Comparison of ENCODE assay signal across 10 cellular contexts in genomic region chr17:81888988-81889595, GRCh38. TPM values are rescaled to one million over a fixed set of nuclear protein-coding genes. Genes with fewer than 3 reads are reported as not detected.
DNase-seq lines count a peak whose midpoint lies in the region; ATAC-seq, FAIRE-seq and TF ChIP-seq lines count a peak whose summit lies in the region.
"Had no signal": no experiment of that assay in that cellular context is flagged by ENCODE, and none has a peak within 500 bp of the region (broad histone marks: within the 10 kb centered on the region; RNA-seq: fewer than 3 reads in every experiment).

No MANE protein-coding gene starts in this region.

- peaks cover 36% of the 10 kb centered on the region for H3K4me1 Mint-ChIP-seq in activated CD4-positive, alpha-beta T cell treated with anti-CD3 and anti-CD28 coated beads, Interleukin-2, amount 10 ng/mL, durations not matched to agents 7 days and 5 days

- H3K36me3 ChIP-seq in KMS-11 (ENCODE audit: insufficient read depth): peaks cover 39% of the 10 kb centered on the region; the same call in 1 of the 2 replicates
- peaks cover 24 to 29% of the 10 kb centered on the region in 2 experiments; a peak in 3 of 4 replicates for H3K36me3 ChIP-seq in GM12878 (ENCODE audit: control insufficient read depth in 2 of 2, insufficient read depth in 2 of 2, low read length in 1 of 2)
- peaks cover 58 to 62% of the 10 kb centered on the region in 2 experiments for H3K36me3 ChIP-seq in trophoblast cell (ENCODE audit: control insufficient read depth in 1 of 2, insufficient read depth in 2 of 2, low read length in 2 of 2)

- no peak overlapping the region for H3K9ac ChIP-seq in KMS-11
- no peak overlapping the region for H3K9ac ChIP-seq in GM12878 (ENCODE audit: control insufficient read depth, insufficient read depth, low read length)
- no peak overlapping the region for H3K9ac ChIP-seq in trophoblast cell (ENCODE audit: low read length)

- DNase-seq in activated CD4-positive, alpha-beta T cell treated with anti-CD3 and anti-CD28 coated beads, Interleukin-2, amount 10 ng/mL, durations not matched to agents 7 days and 5 days: no peak
- DNase-seq in activated CD4-positive, alpha-beta T cell treated with anti-CD3 and anti-CD28 coated beads for 48 hours: no peak
- DNase-seq in GM12878 (ENCODE audit: low read depth, low spot score): no peak
- no peak for DNase-seq in trophoblast cell
- DNase-seq in NOMO-1 (lab: John Stamatoyannopoulos, UW; ENCODE audit: unreplicated experiment in 2 of 2): no peak
- no peak for DNase-seq in NCI-H345 treated with DMSO at 0.1 percent for 48 hours (lab: John Stamatoyannopoulos, UW; ENCODE audit: unreplicated experiment)
- DNase-seq: NCI-H2171 had no signal

- peaks cover 10% of the 10 kb centered on the region for H3K79me1 ChIP-seq in trophoblast cell (ENCODE audit: low read length)

- no peak for ATAC-seq in GM12878
- no peak for ATAC-seq in GM21390 (IDR thresholded peaks at IDR 0.05; ENCODE audit: unreplicated experiment)

- TF ChIP-seq RAD21 in GM12878 (IDR thresholded peaks at IDR 0.05; ENCODE audit: insufficient read depth, low read depth, low read length): no peak

- POLR2A ChIA-PET in activated CD4-positive, alpha-beta T cell treated with anti-CD3 and anti-CD28 coated beads, Interleukin-2, amount 10 ng/mL, durations not matched to agents 7 days and 5 days (lab: Charles Lee): no interaction called here
- POLR2A ChIA-PET in GM12878 (lab: Charles Lee): interaction anchor here (0.9 kb wide), 1 partner anchor 10 kb away, joined by 3 read pairs; no protein-coding TSS in a partner anchor

- SMC1A ChIA-PET in GM12878 (lab: Charles Lee; ENCODE audit: uncharacterized antibody, unreplicated experiment): no interaction called here

- H3K27me3 Mint-ChIP-seq in activated CD4-positive, alpha-beta T cell treated with anti-CD3 and anti-CD28 coated beads, Interleukin-2, amount 10 ng/mL, durations not matched to agents 7 days and 5 days: no peaks in the 10 kb centered on the region

- no peak for FAIRE-seq in GM12878 (lab: Jason Lieb, UNC)
- FAIRE-seq: urothelium cell line had no signal

- no peak overlapping the region for H4K12ac ChIP-seq in trophoblast cell (ENCODE audit: low read depth, low read length)

- no peak overlapping the region for H3K18ac ChIP-seq in trophoblast cell (ENCODE audit: low read length)

- H3K4me3 Mint-ChIP-seq in activated CD4-positive, alpha-beta T cell treated with anti-CD3 and anti-CD28 coated beads, Interleukin-2, amount 10 ng/mL, durations not matched to agents 7 days and 5 days: peak overlapping the region; percentile 58

- no peak overlapping the region for H3K14ac ChIP-seq in trophoblast cell (ENCODE audit: low read length)

- no peak overlapping the region for H4K8ac ChIP-seq in trophoblast cell (ENCODE audit: low read depth, low read length)

- no TSS peak for BruUV-seq in GM12878 (replicated peaks; lab: Mats Ljungman, UMichigan)

- in situ Hi-C loops in GM12878 (cut with MboI): no loop called here

- peak overlapping the region; percentile 58 for H3K27ac Mint-ChIP-seq in activated CD4-positive, alpha-beta T cell treated with anti-CD3 and anti-CD28 coated beads, Interleukin-2, amount 10 ng/mL, durations not matched to agents 7 days and 5 days

- no peaks in the 10 kb centered on the region for H3K9me3 Mint-ChIP-seq in activated CD4-positive, alpha-beta T cell treated with anti-CD3 and anti-CD28 coated beads, Interleukin-2, amount 10 ng/mL, durations not matched to agents 7 days and 5 days

- TF ChIP-seq POLR2A in GM12878 (IDR thresholded peaks at IDR 0.05; ENCODE audit: low read depth, low read length): 0 out of 2 replicates have a peak, but pooled peaks have one; percentile 17

- no peak overlapping the region for H3K23ac ChIP-seq in trophoblast cell (ENCODE audit: low read length)

- no peak overlapping the region for H2AK5ac ChIP-seq in trophoblast cell (ENCODE audit: low read length)

- H3K27ac ChIP-seq in KMS-11: no peak overlapping the region
- H3K27ac ChIP-seq in GM12878 (ENCODE audit: control insufficient read depth, insufficient read depth): no peak overlapping the region
- no peak overlapping the region for H3K27ac ChIP-seq in trophoblast cell (ENCODE audit: low read depth, low read length)

- WGBS in GM12878 (ENCODE audit: insufficient coverage, insufficient replicate concordance, low lambda C conversion rate, missing lambda C conversion rate): 98% methylated on average over 16 of the region's 16 CpGs
- WGBS in trophoblast cell (ENCODE audit: extremely low coverage, insufficient coverage, insufficient read length): no CpG with 5 or more reads among the region's 16 CpGs

- H3K4me1 ChIP-seq in KMS-11 (ENCODE audit: low read depth, poor library complexity, severe bottlenecking): peaks cover 22% of the 10 kb centered on the region
- H3K4me1 ChIP-seq in GM12878 (ENCODE audit: control insufficient read depth, insufficient read depth, low read length): peaks cover 26% of the 10 kb centered on the region
- H3K4me1 ChIP-seq in trophoblast cell (ENCODE audit: control insufficient read depth in 1 of 2, insufficient read depth in 2 of 2, low read length in 2 of 2): peaks cover 4 to 5% of the 10 kb centered on the region in 2 experiments

- H2AFZ ChIP-seq in KMS-11 (ENCODE audit: low read depth) (no peak overlapping the region), GM12878 (ENCODE audit: control insufficient read depth, low read depth, low read length) (no peak overlapping the region), trophoblast cell (ENCODE audit: insufficient read depth, low read length, poor library complexity) (no peak overlapping the region)

- RAD21 ChIA-PET in GM12878 (lab: Charles Lee; ENCODE audit: unreplicated experiment): no interaction called here

- no peak for TF ChIP-seq CTCF in KMS-11 (conservative IDR thresholded peaks at IDR 0.05; ENCODE audit: low read depth, low read length)
- TF ChIP-seq CTCF in GM12878 (IDR thresholded peaks at IDR 0.05 in 2 of 3, conservative IDR thresholded peaks at IDR 0.05 in 1 of 3; ENCODE audit: control insufficient read depth in 2 of 3, extremely low read depth in 1 of 3, insufficient read depth in 1 of 3, low read depth in 3 of 3, low read length in 3 of 3): no peak

- H3K9me3 ChIP-seq in GM12878 (replicated peaks; ENCODE audit: control insufficient read depth, insufficient read depth, low read length) (no peaks in the 10 kb centered on the region), trophoblast cell (ENCODE audit: insufficient read depth, low read depth, low read length) (peaks cover 4% of the 10 kb centered on the region)

- no peak overlapping the region for H3K4me3 ChIP-seq in KMS-11 (IDR thresholded peaks at IDR 0.05; ENCODE audit: insufficient read depth, low read depth, low read length)
- 0 out of 2 replicates have a peak overlapping the region, but pooled peaks have one; percentile 91 for H3K4me3 ChIP-seq in GM12878
- no peak overlapping the region for H3K4me3 ChIP-seq in trophoblast cell (ENCODE audit: low read depth, low read length)

- peaks cover 60% of the 10 kb centered on the region for H3K79me2 ChIP-seq in KMS-11 (ENCODE audit: insufficient read depth, low read depth)
- H3K79me2 ChIP-seq in GM12878 (ENCODE audit: control insufficient read depth, insufficient read depth, low read length): peaks cover 49% of the 10 kb centered on the region
- peaks cover 19% of the 10 kb centered on the region for H3K79me2 ChIP-seq in trophoblast cell (ENCODE audit: control insufficient read depth, insufficient read depth, low read length, poor library complexity)

- no peak for TF ChIP-seq EP300 in GM12878 (IDR thresholded peaks at IDR 0.05; ENCODE audit: borderline replicate concordance in 1 of 2, control insufficient read depth in 1 of 2, low read depth in 2 of 2, low read length in 2 of 2)

- no peaks in the 10 kb centered on the region; the same call in 1 of the 2 replicates for H4K20me1 ChIP-seq in KMS-11 (ENCODE audit: insufficient read depth)
- H4K20me1 ChIP-seq in GM12878 (ENCODE audit: control insufficient read depth, insufficient read depth): 0 out of 2 replicates have a peak, but pooled peaks cover 3% of the 10 kb centered on the region

- no peak overlapping the region for H2BK5ac ChIP-seq in trophoblast cell (ENCODE audit: low read depth, low read length, poor library complexity)

- H3K27me3 ChIP-seq in KMS-11 (ENCODE audit: insufficient read depth, low read depth): no peaks in the 10 kb centered on the region
- no peaks in the 10 kb centered on the region for H3K27me3 ChIP-seq in GM12878 (replicated peaks in 1 of 2; ENCODE audit: control insufficient read depth in 2 of 2, insufficient read depth in 2 of 2, low read length in 1 of 2)
- no peaks in the 10 kb centered on the region for H3K27me3 ChIP-seq in trophoblast cell (ENCODE audit: insufficient read depth, low read length)

- no peak overlapping the region for H4K91ac ChIP-seq in trophoblast cell (ENCODE audit: low read depth, low read length)

- H2BK12ac ChIP-seq in trophoblast cell (ENCODE audit: low read length): no peak overlapping the region

- H3K4ac ChIP-seq in trophoblast cell (ENCODE audit: low read depth, low read length): peak overlapping the region; percentile 6

- CTCF ChIA-PET in activated CD4-positive, alpha-beta T cell treated with anti-CD3 and anti-CD28 coated beads, Interleukin-2, amount 10 ng/mL, durations not matched to agents 7 days and 5 days (lab: Charles Lee): interaction anchor here (1.1 kb wide), 1 partner anchor 19 kb away, joined by 3 read pairs; no protein-coding TSS in a partner anchor
- CTCF ChIA-PET in GM12878 (lab: Yijun Ruan, JAX): no interaction called here

- no peak overlapping the region for H2BK120ac ChIP-seq in trophoblast cell (ENCODE audit: insufficient read depth, low read length, poor library complexity)

- H3K4me2 ChIP-seq in KMS-11 (peak overlapping the region; percentile 99; the same call in 1 of the 2 replicates), GM12878 (ENCODE audit: control insufficient read depth, insufficient read depth) (peak overlapping the region; percentile 97), trophoblast cell (ENCODE audit: low read length) (no peak overlapping the region)

- intact Hi-C loops in GM12878 (cut with micrococcal nuclease; ENCODE audit: unreplicated experiment): no loop called here

- H3K36me3 Mint-ChIP-seq in activated CD4-positive, alpha-beta T cell treated with anti-CD3 and anti-CD28 coated beads, Interleukin-2, amount 10 ng/mL, durations not matched to agents 7 days and 5 days (ENCODE audit: low read depth): peaks cover 60% of the 10 kb centered on the region

RNA-seq across cellular contexts. Expression of gene ALYREF, which starts 2.3 kb away (rescaled TPM):
- total RNA-seq in activated CD4-positive, alpha-beta T cell treated with anti-CD3 and anti-CD28 coated beads, Interleukin-2, amount 10 ng/mL, durations not matched to agents 7 days and 5 days: 100 to 1,000 TPM; 197 to 221 TPM
- 21.8 and 38.6 TPM in 2 replicates for total RNA-seq in GM12878 (2013; cell fraction: nucleolus; rRNA removed)
- total RNA-seq in GM12878 (2014; rRNA removed): 253 and 263 TPM in 2 replicates
- total RNA-seq in GM12878 (2014; rRNA removed; fragmentation: Illumina TruSeq; extraction: Trizol): 140 and 158 TPM in 2 replicates
- total RNA-seq in GM12878 (2021): 238 and 240 TPM in 2 replicates
- 58.1 TPM for polyA plus RNA-seq in GM12878 (2011; ENCODE audit: low read depth)
- 61.5 and 103 TPM in 2 replicates for polyA plus RNA-seq in GM12878 (2011; rRNA removed)
- 120 and 169 TPM in 2 replicates for polyA plus RNA-seq in GM12878 (2011; cell fraction: cytosol; rRNA removed)
- polyA plus RNA-seq in GM12878 (2011; cell fraction: nucleus; rRNA removed): 85.8 and 146 TPM in 2 replicates
- 79.2 and 87.4 TPM in 2 replicates for polyA plus RNA-seq in GM12878 (2012)
- 29.4 and 105 TPM in 2 replicates for polyA plus RNA-seq in GM12878 (2014; fragmentation: Illumina TruSeq; extraction: Trizol)
- 10 to 100 TPM in 1 of 2 experiments, 1 to 10 TPM in 1; 2.4 to 11.4 TPM for polyA plus RNA-seq in GM12878 (2014; fragmentation: Nextera tagmentation; extraction: Ambion mirVana)
- polyA plus RNA-seq in GM12878 (2014; rRNA removed): 208 and 229 TPM in 2 replicates
- 10 to 100 TPM in 1 of 2 experiments, 1 to 10 TPM in 1; 9.8 to 17.7 TPM for polyA plus RNA-seq in GM12878 (2016; fragmentation: Nextera tagmentation; extraction: Ambion mirVana)
- 100 and 120 TPM in 2 replicates for polyA minus RNA-seq in GM12878 (2011; rRNA and poly(A)+ RNA removed)
- 57.5 and 67.0 TPM in 2 replicates for polyA minus RNA-seq in GM12878 (2011; cell fraction: cytosol; rRNA and poly(A)+ RNA removed)
- polyA minus RNA-seq in GM12878 (2011; cell fraction: nucleus; rRNA and poly(A)+ RNA removed): 28.9 and 51.9 TPM in 2 replicates
- 110 and 112 TPM in 2 replicates for polyA plus RNA-seq in trophoblast cell (2013)

RNA-seq across cellular contexts. Expression of gene ANAPC11, which starts 2.4 kb away (rescaled TPM):
- total RNA-seq in activated CD4-positive, alpha-beta T cell treated with anti-CD3 and anti-CD28 coated beads, Interleukin-2, amount 10 ng/mL, durations not matched to agents 7 days and 5 days: 10 to 100 TPM; 83.2 to 96.8 TPM
- 22.9 and 24.4 TPM in 2 replicates for total RNA-seq in GM12878 (2013; cell fraction: nucleolus; rRNA removed)
- total RNA-seq in GM12878 (2014; rRNA removed) (141 and 152 TPM in 2 replicates), GM12878 (2014; rRNA removed; fragmentation: Illumina TruSeq; extraction: Trizol) (49.3 and 59.3 TPM in 2 replicates), GM12878 (2021) (137 and 147 TPM in 2 replicates)
- polyA plus RNA-seq in GM12878 (2011; ENCODE audit: low read depth): 99.4 TPM
- polyA plus RNA-seq in GM12878 (2011; rRNA removed) (119 and 207 TPM in 2 replicates), GM12878 (2014; fragmentation: Illumina TruSeq; extraction: Trizol) (5.6 and 28.5 TPM in 2 replicates), GM12878 (2014; fragmentation: Nextera tagmentation; extraction: Ambion mirVana) (100 to 1,000 TPM; 127 to 173 TPM), GM12878 (2014; rRNA removed) (210 and 211 TPM in 2 replicates), GM12878 (2016; fragmentation: Nextera tagmentation; extraction: Ambion mirVana) (100 to 1,000 TPM; 394 to 395 TPM)
- 481 and 566 TPM in 2 replicates for polyA plus RNA-seq in GM12878 (2011; cell fraction: cytosol; rRNA removed)
- 269 and 316 TPM in 2 replicates for polyA plus RNA-seq in GM12878 (2011; cell fraction: nucleus; rRNA removed)
- 164 and 182 TPM in 2 replicates for polyA plus RNA-seq in GM12878 (2012)
- polyA minus RNA-seq in GM12878 (2011; rRNA and poly(A)+ RNA removed): 62.8 and 104 TPM in 2 replicates
- polyA minus RNA-seq in GM12878 (2011; cell fraction: cytosol; rRNA and poly(A)+ RNA removed): 33.7 and 40.1 TPM in 2 replicates
- 18.4 and 24.2 TPM in 2 replicates for polyA minus RNA-seq in GM12878 (2011; cell fraction: nucleus; rRNA and poly(A)+ RNA removed)
- polyA plus RNA-seq in trophoblast cell (2013): 320 and 330 TPM in 2 replicates

RNA-seq across cellular contexts. Expression of gene NPB, which starts 12.9 kb away (rescaled TPM):
- under 1 TPM; 0.48 to 0.69 TPM for total RNA-seq in activated CD4-positive, alpha-beta T cell treated with anti-CD3 and anti-CD28 coated beads, Interleukin-2, amount 10 ng/mL, durations not matched to agents 7 days and 5 days
- total RNA-seq in GM12878 (2013; cell fraction: nucleolus; rRNA removed): 1.0 and 1.3 TPM in 2 replicates
- 0.05 and 0.23 TPM in 2 replicates for total RNA-seq in GM12878 (2014; rRNA removed)
- 0.09 and 0.13 TPM in 2 replicates for total RNA-seq in GM12878 (2014; rRNA removed; fragmentation: Illumina TruSeq; extraction: Trizol)
- total RNA-seq in GM12878 (2021): 0.29 TPM in 1 of 2 replicates, not detected in the other
- 1.1 TPM for polyA plus RNA-seq in GM12878 (2011; ENCODE audit: low read depth)
- polyA plus RNA-seq in GM12878 (2011; rRNA removed): 0.04 and 0.07 TPM in 2 replicates
- 0.03 TPM in 1 of 2 replicates, not detected in the other for polyA plus RNA-seq in GM12878 (2011; cell fraction: cytosol; rRNA removed)
- polyA plus RNA-seq in GM12878 (2011; cell fraction: nucleus; rRNA removed): 0.07 and 0.09 TPM in 2 replicates
- 0.07 and 0.15 TPM in 2 replicates for polyA plus RNA-seq in GM12878 (2012)
- 0.03 TPM in 1 of 2 replicates, not detected in the other for polyA plus RNA-seq in GM12878 (2014; fragmentation: Illumina TruSeq; extraction: Trizol)
- polyA plus RNA-seq in GM12878 (2014; fragmentation: Nextera tagmentation; extraction: Ambion mirVana): under 1 TPM; 0.24 to 0.40 TPM
- polyA plus RNA-seq in GM12878 (2014; rRNA removed): 0.04 and 0.12 TPM in 2 replicates
- polyA plus RNA-seq in GM12878 (2016; fragmentation: Nextera tagmentation; extraction: Ambion mirVana): under 1 TPM in 1 of 2 experiments, not detected in 1; 0.16 TPM
- polyA minus RNA-seq in GM12878 (2011; rRNA and poly(A)+ RNA removed): 0.51 and 0.72 TPM in 2 replicates
- polyA minus RNA-seq in GM12878 (2011; cell fraction: cytosol; rRNA and poly(A)+ RNA removed): not detected in 2 replicates
- polyA minus RNA-seq in GM12878 (2011; cell fraction: nucleus; rRNA and poly(A)+ RNA removed): 0.36 and 0.77 TPM in 2 replicates
- 27.1 and 28.5 TPM in 2 replicates for polyA plus RNA-seq in trophoblast cell (2013)

RNA-seq across cellular contexts. Expression of gene ARHGDIA, which starts 18.0 kb away (rescaled TPM):
- 100 to 1,000 TPM; 654 to 714 TPM for total RNA-seq in activated CD4-positive, alpha-beta T cell treated with anti-CD3 and anti-CD28 coated beads, Interleukin-2, amount 10 ng/mL, durations not matched to agents 7 days and 5 days
- total RNA-seq in GM12878 (2013; cell fraction: nucleolus; rRNA removed): 115 and 120 TPM in 2 replicates
- total RNA-seq in GM12878 (2014; rRNA removed) (139 and 180 TPM in 2 replicates), GM12878 (2014; rRNA removed; fragmentation: Illumina TruSeq; extraction: Trizol) (124 and 125 TPM in 2 replicates), GM12878 (2021) (538 and 552 TPM in 2 replicates)
- polyA plus RNA-seq in GM12878 (2011; ENCODE audit: low read depth): 219 TPM
- polyA plus RNA-seq in GM12878 (2011; rRNA removed) (18.6 and 39.5 TPM in 2 replicates), GM12878 (2014; fragmentation: Illumina TruSeq; extraction: Trizol) (24.3 and 159 TPM in 2 replicates), GM12878 (2014; fragmentation: Nextera tagmentation; extraction: Ambion mirVana) (10 to 100 TPM; 17.9 to 47.8 TPM), GM12878 (2014; rRNA removed) (184 and 246 TPM in 2 replicates), GM12878 (2016; fragmentation: Nextera tagmentation; extraction: Ambion mirVana) (100 to 1,000 TPM; 336 to 349 TPM)
- polyA plus RNA-seq in GM12878 (2011; cell fraction: cytosol; rRNA removed): 75.8 and 96.8 TPM in 2 replicates
- 178 and 263 TPM in 2 replicates for polyA plus RNA-seq in GM12878 (2011; cell fraction: nucleus; rRNA removed)
- polyA plus RNA-seq in GM12878 (2012): 247 and 301 TPM in 2 replicates
- 18.3 and 38.9 TPM in 2 replicates for polyA minus RNA-seq in GM12878 (2011; rRNA and poly(A)+ RNA removed)
- polyA minus RNA-seq in GM12878 (2011; cell fraction: cytosol; rRNA and poly(A)+ RNA removed): 59.9 and 91.7 TPM in 2 replicates
- 72.5 and 108 TPM in 2 replicates for polyA minus RNA-seq in GM12878 (2011; cell fraction: nucleus; rRNA and poly(A)+ RNA removed)
- 397 and 403 TPM in 2 replicates for polyA plus RNA-seq in trophoblast cell (2013)

RNA-seq across cellular contexts. Expression of gene PCYT2, which starts 22.1 kb away (rescaled TPM):
- total RNA-seq in activated CD4-positive, alpha-beta T cell treated with anti-CD3 and anti-CD28 coated beads, Interleukin-2, amount 10 ng/mL, durations not matched to agents 7 days and 5 days: 10 to 100 TPM; 37.6 to 39.0 TPM
- 42.8 and 47.2 TPM in 2 replicates for total RNA-seq in GM12878 (2013; cell fraction: nucleolus; rRNA removed)
- 50.7 and 53.2 TPM in 2 replicates for total RNA-seq in GM12878 (2014; rRNA removed)
- 23.5 and 25.4 TPM in 2 replicates for total RNA-seq in GM12878 (2014; rRNA removed; fragmentation: Illumina TruSeq; extraction: Trizol)
- 56.7 and 57.3 TPM in 2 replicates for total RNA-seq in GM12878 (2021)
- polyA plus RNA-seq in GM12878 (2011; ENCODE audit: low read depth): 8.4 TPM
- 23.1 and 39.3 TPM in 2 replicates for polyA plus RNA-seq in GM12878 (2011; rRNA removed)
- polyA plus RNA-seq in GM12878 (2011; cell fraction: cytosol; rRNA removed): 35.7 and 54.3 TPM in 2 replicates
- polyA plus RNA-seq in GM12878 (2011; cell fraction: nucleus; rRNA removed): 196 and 208 TPM in 2 replicates
- polyA plus RNA-seq in GM12878 (2012): 23.5 and 27.3 TPM in 2 replicates
- 27.7 and 33.3 TPM in 2 replicates for polyA plus RNA-seq in GM12878 (2014; fragmentation: Illumina TruSeq; extraction: Trizol)
- polyA plus RNA-seq in GM12878 (2014; fragmentation: Nextera tagmentation; extraction: Ambion mirVana): 1 to 10 TPM in 1 of 2 experiments, under 1 TPM in 1; 0.63 to 1.2 TPM
- 52.6 and 68.7 TPM in 2 replicates for polyA plus RNA-seq in GM12878 (2014; rRNA removed)
- 10 to 100 TPM; 58.2 to 72.0 TPM for polyA plus RNA-seq in GM12878 (2016; fragmentation: Nextera tagmentation; extraction: Ambion mirVana)
- polyA minus RNA-seq in GM12878 (2011; rRNA and poly(A)+ RNA removed): 28.7 and 37.6 TPM in 2 replicates
- polyA minus RNA-seq in GM12878 (2011; cell fraction: cytosol; rRNA and poly(A)+ RNA removed): 7.6 and 16.2 TPM in 2 replicates
- polyA minus RNA-seq in GM12878 (2011; cell fraction: nucleus; rRNA and poly(A)+ RNA removed): 47.8 and 54.3 TPM in 2 replicates
- polyA plus RNA-seq in trophoblast cell (2013): 27.8 and 28.9 TPM in 2 replicates
